1 cellular context compared by ENCODE assay signal in genomic region chr10:100286051-100287033, GRCh38.
TF ChIP-seq lines count a peak whose summit lies in the region.

Gene BLOC1S2 (minus strand): TSS chr10:100286680. CDS start chr10:100286659, 21 bp downstream.

TF ChIP-seq in K562, 482 proteins besides CTCF, POLR2A, EP300 and RAD21 (continued from another document and continues in another):
- TF ChIP-seq GATA2 (CRISPR knock-in tag; IDR thresholded peaks at IDR 0.05) (no peak), ZBTB11 (CRISPR knock-in tag; IDR thresholded peaks at IDR 0.05) (peak in 2 of 3 experiments; percentile 38 to 84; a peak in 3 of 6 replicates), SIN3A (IDR thresholded peaks at IDR 0.05; ENCODE audit: borderline replicate concordance in 2 of 2, control insufficient read depth in 1 of 2, low read depth in 2 of 2, low read length in 2 of 2) (peak in 1 of 2 experiments; percentile 30; a peak in 2 of 4 replicates), GABPA (tag; conservative IDR thresholded peaks at IDR 0.05; ENCODE audit: low read depth) (peak; percentile 68), ZNF77 (CRISPR knock-in tag; IDR thresholded peaks at IDR 0.05) (no peak), CHCHD3 (CRISPR knock-in tag; IDR thresholded peaks at IDR 0.05) (no peak), RREB1 (CRISPR knock-in tag; IDR thresholded peaks at IDR 0.05) (peak; percentile 15; the same call in 1 of the 2 replicates), ELF4 (CRISPR knock-in tag; IDR thresholded peaks at IDR 0.05) (0 out of 2 replicates have a peak, but pooled peaks have one; percentile 63), GABPB1 (CRISPR knock-in tag; IDR thresholded peaks at IDR 0.05) (peak; percentile 86), KDM2B (CRISPR knock-in tag; IDR thresholded peaks at IDR 0.05) (no peak), MTA1 (IDR thresholded peaks at IDR 0.05; ENCODE audit: borderline replicate concordance) (peak; percentile 16; the same call in 1 of the 2 replicates), NFIC (IDR thresholded peaks at IDR 0.05) (peak; percentile 80), LARP7 (IDR thresholded peaks at IDR 0.05) (peak; percentile 82; the same call in 1 of the 2 replicates), BRD9 (IDR thresholded peaks at IDR 0.05; ENCODE audit: low read depth, partially characterized antibody) (peak; percentile 43), ZNF639 (CRISPR knock-in tag; conservative IDR thresholded peaks at IDR 0.05 in 1 of 2, IDR thresholded peaks at IDR 0.05 in 1 of 2) (peak in 1 of 2 experiments; percentile 60; a peak in 1 of 4 replicates), PHF8 (IDR thresholded peaks at IDR 0.05; ENCODE audit: borderline replicate concordance, low read length) (peak; percentile 96), ARID3A (IDR thresholded peaks at IDR 0.05; ENCODE audit: borderline replicate concordance, low read depth, low read length) (no peak), USF2 (CRISPR knock-in tag; IDR thresholded peaks at IDR 0.05) (no peak), CREB1 (IDR thresholded peaks at IDR 0.05) (no peak; the same call in 1 of the 2 replicates), CREB1 (CRISPR knock-in tag; IDR thresholded peaks at IDR 0.05) (peak; percentile 54; the same call in 1 of the 2 replicates), EHMT2 (IDR thresholded peaks at IDR 0.05) (0 out of 2 replicates have a peak, but pooled peaks have one; percentile 44), ZBTB5 (IDR thresholded peaks at IDR 0.05) (0 out of 2 replicates have a peak, but pooled peaks have one; percentile 54), MAFK (IDR thresholded peaks at IDR 0.05; ENCODE audit: low read length) (peak; percentile 51; the same call in 1 of the 2 replicates), ZBTB40 (IDR thresholded peaks at IDR 0.05) (peak; percentile 66; the same call in 1 of the 2 replicates), ZBTB40 (CRISPR knock-in tag; IDR thresholded peaks at IDR 0.05) (no peak), KDM5B (IDR thresholded peaks at IDR 0.05; ENCODE audit: insufficient replicate concordance, low read depth, low read length) (peak; percentile 81), TAF7 (tag; IDR thresholded peaks at IDR 0.05) (peak; percentile 42), SAP30 (IDR thresholded peaks at IDR 0.05; ENCODE audit: borderline replicate concordance, insufficient read depth, low read depth, low read length, poor library complexity, severe bottlenecking) (peak; percentile 70), SMARCE1 (IDR thresholded peaks at IDR 0.05) (peak; percentile 37; the same call in 1 of the 2 replicates)
